ENCODE assay signal across 1 cellular context in genomic region chr11:69636512-69636866, GRCh38.
TF ChIP-seq lines count a peak whose summit lies in the region.

No MANE protein-coding gene starts in this region.

TF ChIP-seq in WTC11, 78 proteins besides CTCF, POLR2A, EP300 and RAD21 (continued from another document):
- TF ChIP-seq, protein P1, sequence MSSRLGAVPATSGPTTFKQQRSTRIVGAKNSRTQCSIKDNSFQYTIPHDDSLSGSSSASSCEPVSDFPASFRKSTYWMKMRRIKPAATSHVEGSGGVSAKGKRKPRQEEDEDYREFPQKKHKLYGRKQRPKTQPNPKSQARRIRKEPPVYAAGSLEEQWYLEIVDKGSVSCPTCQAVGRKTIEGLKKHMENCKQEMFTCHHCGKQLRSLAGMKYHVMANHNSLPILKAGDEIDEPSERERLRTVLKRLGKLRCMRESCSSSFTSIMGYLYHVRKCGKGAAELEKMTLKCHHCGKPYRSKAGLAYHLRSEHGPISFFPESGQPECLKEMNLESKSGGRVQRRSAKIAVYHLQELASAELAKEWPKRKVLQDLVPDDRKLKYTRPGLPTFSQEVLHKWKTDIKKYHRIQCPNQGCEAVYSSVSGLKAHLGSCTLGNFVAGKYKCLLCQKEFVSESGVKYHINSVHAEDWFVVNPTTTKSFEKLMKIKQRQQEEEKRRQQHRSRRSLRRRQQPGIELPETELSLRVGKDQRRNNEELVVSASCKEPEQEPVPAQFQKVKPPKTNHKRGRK (CRISPR knock-in tag; IDR thresholded peaks at IDR 0.05; ENCODE audit: borderline replicate concordance): no peak
- TF ChIP-seq JAZF1 (CRISPR knock-in tag; IDR thresholded peaks at IDR 0.05) (no peak), ZNF121 (CRISPR knock-in tag; IDR thresholded peaks at IDR 0.05) (no peak), RELA (CRISPR knock-in tag; IDR thresholded peaks at IDR 0.05; ENCODE audit: borderline replicate concordance) (peak; percentile 67; the same call in 1 of the 2 replicates), GRHL2 (CRISPR knock-in tag; IDR thresholded peaks at IDR 0.05; ENCODE audit: insufficient replicate concordance, severe bottlenecking) (no peak), MXD4 (CRISPR knock-in tag; IDR thresholded peaks at IDR 0.05; ENCODE audit: borderline replicate concordance) (no peak), KAT7 (CRISPR knock-in tag; IDR thresholded peaks at IDR 0.05; ENCODE audit: borderline replicate concordance) (0 out of 2 replicates have a peak, but pooled peaks have one; percentile 46), ETV6 (CRISPR knock-in tag; IDR thresholded peaks at IDR 0.05) (peak; percentile 98), ZNF416 (CRISPR knock-in tag; IDR thresholded peaks at IDR 0.05) (no peak), MLX (CRISPR knock-in tag; IDR thresholded peaks at IDR 0.05) (0 out of 2 replicates have a peak, but pooled peaks have one; percentile 42), ARID4B (CRISPR knock-in tag; IDR thresholded peaks at IDR 0.05; ENCODE audit: borderline replicate concordance) (peak; percentile 94), FOXP1 (CRISPR knock-in tag; IDR thresholded peaks at IDR 0.05; ENCODE audit: borderline replicate concordance) (peak; percentile 94), ZNF263 (CRISPR knock-in tag; IDR thresholded peaks at IDR 0.05; ENCODE audit: low read depth) (no peak), ZNF425 (CRISPR knock-in tag; conservative IDR thresholded peaks at IDR 0.05) (no peak), GTF2I (CRISPR knock-in tag; conservative IDR thresholded peaks at IDR 0.05) (no peak), HMGA2 (CRISPR knock-in tag; IDR thresholded peaks at IDR 0.05) (no peak), ZNF138 (CRISPR knock-in tag; conservative IDR thresholded peaks at IDR 0.05) (peak; percentile 95), EMX1 (CRISPR knock-in tag; IDR thresholded peaks at IDR 0.05) (no peak), FOXK1 (CRISPR knock-in tag; IDR thresholded peaks at IDR 0.05) (peak; percentile 95), HMGXB4 (CRISPR knock-in tag; IDR thresholded peaks at IDR 0.05) (peak; percentile 65; the same call in 1 of the 2 replicates), TCF7 (CRISPR knock-in tag; IDR thresholded peaks at IDR 0.05; ENCODE audit: low read depth) (no peak), PREB (CRISPR knock-in tag; IDR thresholded peaks at IDR 0.05; ENCODE audit: borderline replicate concordance) (no peak), E2F1 (CRISPR knock-in tag; IDR thresholded peaks at IDR 0.05) (0 out of 2 replicates have a peak, but pooled peaks have one; percentile 61), ZNF671 (CRISPR knock-in tag; IDR thresholded peaks at IDR 0.05) (no peak), TEAD4 (CRISPR knock-in tag; IDR thresholded peaks at IDR 0.05) (peak; percentile 97), ESRRA (CRISPR knock-in tag; IDR thresholded peaks at IDR 0.05; ENCODE audit: borderline replicate concordance) (peak; percentile 86), ZNF396 (CRISPR knock-in tag; IDR thresholded peaks at IDR 0.05; ENCODE audit: borderline replicate concordance) (no peak), CREB1 (CRISPR knock-in tag; IDR thresholded peaks at IDR 0.05) (0 out of 2 replicates have a peak, but pooled peaks have one; percentile 53)
- TF ChIP-seq, protein P2, sequence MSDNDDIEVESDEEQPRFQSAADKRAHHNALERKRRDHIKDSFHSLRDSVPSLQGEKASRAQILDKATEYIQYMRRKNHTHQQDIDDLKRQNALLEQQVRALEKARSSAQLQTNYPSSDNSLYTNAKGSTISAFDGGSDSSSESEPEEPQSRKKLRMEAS (CRISPR knock-in tag; IDR thresholded peaks at IDR 0.05): peak; percentile 99
- TF ChIP-seq, protein P3, sequence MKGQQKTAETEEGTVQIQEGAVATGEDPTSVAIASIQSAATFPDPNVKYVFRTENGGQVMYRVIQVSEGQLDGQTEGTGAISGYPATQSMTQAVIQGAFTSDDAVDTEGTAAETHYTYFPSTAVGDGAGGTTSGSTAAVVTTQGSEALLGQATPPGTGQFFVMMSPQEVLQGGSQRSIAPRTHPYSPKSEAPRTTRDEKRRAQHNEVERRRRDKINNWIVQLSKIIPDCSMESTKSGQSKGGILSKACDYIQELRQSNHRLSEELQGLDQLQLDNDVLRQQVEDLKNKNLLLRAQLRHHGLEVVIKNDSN (CRISPR knock-in tag; IDR thresholded peaks at IDR 0.05): peak; percentile 89
- TF ChIP-seq, protein P4, sequence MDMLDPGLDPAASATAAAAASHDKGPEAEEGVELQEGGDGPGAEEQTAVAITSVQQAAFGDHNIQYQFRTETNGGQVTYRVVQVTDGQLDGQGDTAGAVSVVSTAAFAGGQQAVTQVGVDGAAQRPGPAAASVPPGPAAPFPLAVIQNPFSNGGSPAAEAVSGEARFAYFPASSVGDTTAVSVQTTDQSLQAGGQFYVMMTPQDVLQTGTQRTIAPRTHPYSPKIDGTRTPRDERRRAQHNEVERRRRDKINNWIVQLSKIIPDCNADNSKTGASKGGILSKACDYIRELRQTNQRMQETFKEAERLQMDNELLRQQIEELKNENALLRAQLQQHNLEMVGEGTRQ (CRISPR knock-in tag; IDR thresholded peaks at IDR 0.05): peak; percentile 90
- TF ChIP-seq, protein P5, sequence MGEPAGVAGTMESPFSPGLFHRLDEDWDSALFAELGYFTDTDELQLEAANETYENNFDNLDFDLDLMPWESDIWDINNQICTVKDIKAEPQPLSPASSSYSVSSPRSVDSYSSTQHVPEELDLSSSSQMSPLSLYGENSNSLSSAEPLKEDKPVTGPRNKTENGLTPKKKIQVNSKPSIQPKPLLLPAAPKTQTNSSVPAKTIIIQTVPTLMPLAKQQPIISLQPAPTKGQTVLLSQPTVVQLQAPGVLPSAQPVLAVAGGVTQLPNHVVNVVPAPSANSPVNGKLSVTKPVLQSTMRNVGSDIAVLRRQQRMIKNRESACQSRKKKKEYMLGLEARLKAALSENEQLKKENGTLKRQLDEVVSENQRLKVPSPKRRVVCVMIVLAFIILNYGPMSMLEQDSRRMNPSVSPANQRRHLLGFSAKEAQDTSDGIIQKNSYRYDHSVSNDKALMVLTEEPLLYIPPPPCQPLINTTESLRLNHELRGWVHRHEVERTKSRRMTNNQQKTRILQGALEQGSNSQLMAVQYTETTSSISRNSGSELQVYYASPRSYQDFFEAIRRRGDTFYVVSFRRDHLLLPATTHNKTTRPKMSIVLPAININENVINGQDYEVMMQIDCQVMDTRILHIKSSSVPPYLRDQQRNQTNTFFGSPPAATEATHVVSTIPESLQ (CRISPR knock-in tag; IDR thresholded peaks at IDR 0.05): no peak
- TF ChIP-seq, protein P6, sequence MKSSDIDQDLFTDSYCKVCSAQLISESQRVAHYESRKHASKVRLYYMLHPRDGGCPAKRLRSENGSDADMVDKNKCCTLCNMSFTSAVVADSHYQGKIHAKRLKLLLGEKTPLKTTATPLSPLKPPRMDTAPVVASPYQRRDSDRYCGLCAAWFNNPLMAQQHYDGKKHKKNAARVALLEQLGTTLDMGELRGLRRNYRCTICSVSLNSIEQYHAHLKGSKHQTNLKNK (CRISPR knock-in tag; IDR thresholded peaks at IDR 0.05): no peak
- TF ChIP-seq, protein P7, sequence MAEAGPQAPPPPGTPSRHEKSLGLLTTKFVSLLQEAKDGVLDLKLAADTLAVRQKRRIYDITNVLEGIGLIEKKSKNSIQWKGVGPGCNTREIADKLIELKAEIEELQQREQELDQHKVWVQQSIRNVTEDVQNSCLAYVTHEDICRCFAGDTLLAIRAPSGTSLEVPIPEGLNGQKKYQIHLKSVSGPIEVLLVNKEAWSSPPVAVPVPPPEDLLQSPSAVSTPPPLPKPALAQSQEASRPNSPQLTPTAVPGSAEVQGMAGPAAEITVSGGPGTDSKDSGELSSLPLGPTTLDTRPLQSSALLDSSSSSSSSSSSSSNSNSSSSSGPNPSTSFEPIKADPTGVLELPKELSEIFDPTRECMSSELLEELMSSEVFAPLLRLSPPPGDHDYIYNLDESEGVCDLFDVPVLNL (CRISPR knock-in tag; IDR thresholded peaks at IDR 0.05; ENCODE audit: borderline replicate concordance, low read depth): peak; percentile 82; the same call in 1 of the 2 replicates
TF ChIP-seq in WTC11: peak in this region for 38.
